ENCODE assay signal across 12 cellular contexts in the genomic region with DNA sequence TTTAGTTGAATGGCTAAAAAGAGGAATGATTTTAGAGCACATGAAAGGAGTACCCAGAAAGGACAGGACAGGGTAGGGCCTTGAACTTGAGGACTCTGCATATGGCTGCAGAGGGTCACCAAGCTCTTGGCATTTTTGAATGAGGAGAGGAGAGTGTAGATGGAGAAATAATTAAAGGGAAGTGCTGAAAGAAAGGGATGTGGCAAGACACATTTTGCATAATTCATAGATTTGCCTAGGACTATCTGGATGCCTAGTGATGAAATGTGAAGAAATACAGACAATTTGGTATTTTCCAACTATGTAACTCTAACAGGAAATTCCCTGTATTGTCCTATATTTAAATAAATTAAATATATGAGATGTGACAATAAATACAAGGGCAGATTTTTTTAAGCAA. TPM values are rescaled to one million over a fixed set of nuclear protein-coding genes. Genes with fewer than 3 reads are reported as not detected.
A peak's percentile ranks its signal among the peaks of the same experiment; 100 is the strongest.
DNase-seq lines count a peak whose midpoint lies in the region; ATAC-seq and TF ChIP-seq lines count a peak whose summit lies in the region.
"Had no signal": no experiment of that assay in that cellular context is flagged by ENCODE, and none has a peak within 500 bp of the region (broad histone marks: within the 10 kb centered on the region; RNA-seq: fewer than 3 reads in every experiment).

No MANE protein-coding gene starts in this region.

- H3K4me3 ChIP-seq in epithelial cell of esophagus (ENCODE audit: low read length): no peak overlapping the region
- H3K4me3 ChIP-seq: ascending aorta, esophagus muscularis mucosa, suprapubic skin had no signal

- no peak for TF ChIP-seq CTCF in epithelial cell of esophagus (IDR thresholded peaks at IDR 0.05; ENCODE audit: insufficient read depth, low read depth, low read length, missing control alignments)

- ATAC-seq in GM21515 (IDR thresholded peaks at IDR 0.05; ENCODE audit: unreplicated experiment): peak; percentile 17
- ATAC-seq in HG02610 (IDR thresholded peaks at IDR 0.05; ENCODE audit: unreplicated experiment): no peak

- DNase-seq in AML-193 (lab: John Stamatoyannopoulos, UW) (peak; percentile 86 to 91), MV-4-11 (lab: John Stamatoyannopoulos, UW) (peak; percentile 73), epithelial cell of esophagus (ENCODE audit: low read depth) (peak; percentile 56), GM19240 (ENCODE audit: insufficient read length, low spot score) (no peak), UCSD-AML1 (lab: John Stamatoyannopoulos, UW; ENCODE audit: unreplicated experiment) (no peak), SK-N-DZ (ENCODE audit: low spot score) (no peak)
- DNase-seq: SW 1271 had no signal

RNA-seq across cellular contexts. Expression of a gene that starts 27.5 kb away (rescaled TPM):
- polyA plus RNA-seq in SK-N-DZ (2014; cell fraction: cytosol; rRNA removed): 19.5 and 19.6 TPM in 2 replicates
- polyA plus RNA-seq in SK-N-DZ (2014; cell fraction: nucleus; rRNA removed): 56.4 and 77.9 TPM in 2 replicates

Comparison
In these comparisons a context has a peak if more than half of its experiments do, and no peak if none do; other contexts are left out.
1. DNase-seq: peak in AML-193 (2 of 2), MV-4-11 (single experiment) and epithelial cell of esophagus (single experiment); none in GM19240 (single experiment), UCSD-AML1 (single experiment) and SK-N-DZ (single experiment).